In genomic region chr5:160158087-160158486, GRCh38 we compare ENCODE assay signal across 2 cellular contexts.
TF ChIP-seq lines count a peak whose summit lies in the region.

No MANE protein-coding gene starts in this region.

TF ChIP-seq in A549, 52 proteins besides CTCF, POLR2A, EP300 and RAD21:
- TF ChIP-seq ELK1 (IDR thresholded peaks at IDR 0.05; ENCODE audit: low read depth, low read length) (no peak), E2F6 (IDR thresholded peaks at IDR 0.05; ENCODE audit: borderline replicate concordance, low read depth) (no peak), MAX (IDR thresholded peaks at IDR 0.05) (no peak), HOXB13 (CRISPR knock-in tag; IDR thresholded peaks at IDR 0.05; ENCODE audit: low read depth) (no peak), RCOR1 (IDR thresholded peaks at IDR 0.05; ENCODE audit: low read depth, low read length) (no peak), REST (IDR thresholded peaks at IDR 0.05) (no peak), POLR2AphosphoS2 (conservative IDR thresholded peaks at IDR 0.05; ENCODE audit: low read length) (no peak), FOXS1 (CRISPR knock-in tag; IDR thresholded peaks at IDR 0.05) (no peak), BHLHE40 (IDR thresholded peaks at IDR 0.05; ENCODE audit: low read depth, low read length) (no peak), CBX2 (IDR thresholded peaks at IDR 0.05; ENCODE audit: borderline replicate concordance, low read depth) (no peak), CHD4 (IDR thresholded peaks at IDR 0.05; ENCODE audit: borderline replicate concordance) (no peak)

TF ChIP-seq in K562, 482 proteins besides CTCF, POLR2A, EP300 and RAD21 (continued from another document):
- TF ChIP-seq ZKSCAN8 (CRISPR knock-in tag; IDR thresholded peaks at IDR 0.05) (no peak), ZBTB2 (IDR thresholded peaks at IDR 0.05) (no peak), TCF7L2 (IDR thresholded peaks at IDR 0.05; ENCODE audit: low read depth, low read length) (no peak), CHD4 (IDR thresholded peaks at IDR 0.05; ENCODE audit: insufficient read depth, insufficient replicate concordance, low read depth, low read length, poor library complexity, severe bottlenecking) (no peak), GTF2A2 (tag; IDR thresholded peaks at IDR 0.05) (no peak), SIX5 (IDR thresholded peaks at IDR 0.05; ENCODE audit: borderline replicate concordance in 1 of 2, insufficient read depth in 1 of 2, low read depth in 1 of 2, low read length in 2 of 2) (no peak), HES1 (IDR thresholded peaks at IDR 0.05; ENCODE audit: low read depth) (no peak), NEUROD1 (IDR thresholded peaks at IDR 0.05; ENCODE audit: borderline replicate concordance, low read depth, low read length, partially characterized antibody) (no peak), TFAM (CRISPR knock-in tag; conservative IDR thresholded peaks at IDR 0.05) (no peak), ESRRA (IDR thresholded peaks at IDR 0.05; ENCODE audit: borderline replicate concordance, low read depth) (no peak)
